Comparison of ENCODE assay signal across 8 cellular contexts in genomic region chr3:197023241-197023997, GRCh38. TPM values are rescaled to one million over a fixed set of nuclear protein-coding genes. Genes with fewer than 3 reads are reported as not detected.
DNase-seq lines count a peak whose midpoint lies in the region; ATAC-seq, FAIRE-seq and TF ChIP-seq lines count a peak whose summit lies in the region.

No MANE protein-coding gene starts in this region.

- DNase-seq in DMS153 (lab: John Stamatoyannopoulos, UW) (peak; percentile 76), GM19239 (ENCODE audit: insufficient read length, low spot score) (peak; percentile 65), NB4 (ENCODE audit: low read depth) (peak; percentile 43), transverse colon (no peak)
- DNase-seq in activated naive CD8-positive, alpha-beta T cell treated with anti-CD3 and anti-CD28 coated beads for 36 hours: no peak
- no peak for DNase-seq in stimulated activated naive CD8-positive, alpha-beta T cell treated with anti-CD3 and anti-CD28 coated beads, Interleukin-15, amount 100 ng/mL, for 72 hours

- TF ChIP-seq CTCF in NB4 (IDR thresholded peaks at IDR 0.05; ENCODE audit: low read depth, low read length): no peak
- TF ChIP-seq CTCF in transverse colon (IDR thresholded peaks at IDR 0.05): no peak

- H3K27ac ChIP-seq in transverse colon: no peak overlapping the region

- WGBS in transverse colon (ENCODE audit: low coverage in 1 of 2), 2 donors: 72 to 80% methylated on average over 3 to 27 of the region's 27 CpGs

- H3K9me3 ChIP-seq in transverse colon: no peaks in the 10 kb centered on the region

- peaks cover 0 to 3% (median under 1%) of the 10 kb centered on the region in 4 donors for H3K4me1 ChIP-seq in transverse colon

- no peaks in the 10 kb centered on the region for H3K27me3 ChIP-seq in transverse colon

- no peaks in the 10 kb centered on the region for H3K36me3 Mint-ChIP-seq in activated naive CD8-positive, alpha-beta T cell treated with anti-CD3 and anti-CD28 coated beads for 36 hours

- ATAC-seq in stimulated activated naive CD8-positive, alpha-beta T cell treated with anti-CD3 and anti-CD28 coated beads, Interleukin-15, amount 100 ng/mL, for 72 hours: peak; percentile 27
- ATAC-seq in HG02763 (IDR thresholded peaks at IDR 0.05; ENCODE audit: unreplicated experiment) (no peak), HG03097 (IDR thresholded peaks at IDR 0.05; ENCODE audit: low FRiP score, unreplicated experiment) (no peak)

- H3K36me3 ChIP-seq in transverse colon: no peaks in the 10 kb centered on the region

- peak overlapping the region; percentile 59 for H3K4me3 Mint-ChIP-seq in activated naive CD8-positive, alpha-beta T cell treated with anti-CD3 and anti-CD28 coated beads for 36 hours
- peak overlapping the region; percentile 55 to 80 for H3K4me3 Mint-ChIP-seq in stimulated activated naive CD8-positive, alpha-beta T cell treated with anti-CD3 and anti-CD28 coated beads, Interleukin-15, amount 100 ng/mL, for 72 hours

- no peak for TF ChIP-seq EP300 in transverse colon (IDR thresholded peaks at IDR 0.05; ENCODE audit: low read depth)

- H3K4me3 ChIP-seq in NB4 (ENCODE audit: low read depth, low read length) (peak overlapping the region; percentile 37), transverse colon (no peak overlapping the region)

- TF ChIP-seq POLR2A in NB4 (IDR thresholded peaks at IDR 0.05; ENCODE audit: extremely low read depth, insufficient read length): no peak
- TF ChIP-seq POLR2A in transverse colon (IDR thresholded peaks at IDR 0.05): no peak

- in situ Hi-C loops in transverse colon (cut with MboI; ENCODE audit: low pct_ligation_motif_present in 1 of 4, low pct_unique_long_range_greater_than_20kb in 1 of 4, low sequenced_read_pairs in 3 of 4): no loop called here

- H3K27ac Mint-ChIP-seq in activated naive CD8-positive, alpha-beta T cell treated with anti-CD3 and anti-CD28 coated beads for 36 hours: peak overlapping the region; percentile 55
- peak overlapping the region; percentile 72 to 88 for H3K27ac Mint-ChIP-seq in stimulated activated naive CD8-positive, alpha-beta T cell treated with anti-CD3 and anti-CD28 coated beads, Interleukin-15, amount 100 ng/mL, for 72 hours

- H3K27me3 Mint-ChIP-seq in activated naive CD8-positive, alpha-beta T cell treated with anti-CD3 and anti-CD28 coated beads for 36 hours: peaks cover 16% of the 10 kb centered on the region
- peaks cover 19% of the 10 kb centered on the region for H3K27me3 Mint-ChIP-seq in stimulated activated naive CD8-positive, alpha-beta T cell treated with anti-CD3 and anti-CD28 coated beads, Interleukin-15, amount 100 ng/mL, for 72 hours

- intact Hi-C loops in transverse colon (cut with DNase I; ENCODE audit: low total_unique reads): no loop called here

- H3K9me3 Mint-ChIP-seq in activated naive CD8-positive, alpha-beta T cell treated with anti-CD3 and anti-CD28 coated beads for 36 hours: no peaks in the 10 kb centered on the region
- no peaks in the 10 kb centered on the region for H3K9me3 Mint-ChIP-seq in stimulated activated naive CD8-positive, alpha-beta T cell treated with anti-CD3 and anti-CD28 coated beads, Interleukin-15, amount 100 ng/mL, for 72 hours

- FAIRE-seq in GM19239 (lab: Jason Lieb, UNC): peak; percentile 98

- peaks cover 7% of the 10 kb centered on the region for H3K4me1 Mint-ChIP-seq in activated naive CD8-positive, alpha-beta T cell treated with anti-CD3 and anti-CD28 coated beads for 36 hours
- peaks cover 15% of the 10 kb centered on the region for H3K4me1 Mint-ChIP-seq in stimulated activated naive CD8-positive, alpha-beta T cell treated with anti-CD3 and anti-CD28 coated beads, Interleukin-15, amount 100 ng/mL, for 72 hours

RNA-seq across cellular contexts. Expression of gene MELTF, which starts 6.2 kb away (rescaled TPM):
- 1 to 10 TPM; 2.7 TPM for total RNA-seq in activated naive CD8-positive, alpha-beta T cell treated with anti-CD3 and anti-CD28 coated beads for 36 hours
- total RNA-seq in transverse colon: 10 to 100 TPM in 2 of 4 donors, 1 to 10 TPM in 2; 3.0 to 20.6 (median 10.3) TPM

RNA-seq across cellular contexts. Expression of gene PIGZ, which starts 54.8 kb away (rescaled TPM):
- total RNA-seq in activated naive CD8-positive, alpha-beta T cell treated with anti-CD3 and anti-CD28 coated beads for 36 hours: under 1 TPM; 0.27 to 0.38 TPM
- 100 to 1,000 TPM; 143 to 541 (median 233) TPM for total RNA-seq in transverse colon

Comparison
In these comparisons a context has a peak if more than half of its experiments do, and no peak if none do; other contexts are left out.
1. DNase-seq: peak in DMS153 (single experiment), GM19239 (single experiment) and NB4 (single experiment); none in activated naive CD8-positive, alpha-beta T cell treated with anti-CD3 and anti-CD28 coated beads for 36 hours (single experiment), stimulated activated naive CD8-positive, alpha-beta T cell treated with anti-CD3 and anti-CD28 coated beads, Interleukin-15, amount 100 ng/mL, for 72 hours (0 of 2) and transverse colon (single experiment).
2. RNA of gene PIGZ, which starts 54.8 kb away (total RNA-seq): 143 to 541 TPM in transverse colon; 0.27 to 0.38 TPM in activated naive CD8-positive, alpha-beta T cell treated with anti-CD3 and anti-CD28 coated beads for 36 hours; every median in the first group is over 100 times any median in the second.